Comparison of ENCODE assay signal across 12 cellular contexts in genomic region chr9:91896513-91897121, GRCh38. TPM values are rescaled to one million over a fixed set of nuclear protein-coding genes. Genes with fewer than 3 reads are reported as not detected.
A peak's percentile ranks its signal among the peaks of the same experiment; 100 is the strongest.
DNase-seq lines count a peak whose midpoint lies in the region; ATAC-seq, FAIRE-seq and TF ChIP-seq lines count a peak whose summit lies in the region.
"Had no signal": no experiment of that assay in that cellular context is flagged by ENCODE, and none has a peak within 500 bp of the region (broad histone marks: within the 10 kb centered on the region; RNA-seq: fewer than 3 reads in every experiment).

No MANE protein-coding gene starts in this region.

- H2BK120ac ChIP-seq in mesenchymal stem cell (ENCODE audit: low read depth, low read length) = peak overlapping the region; percentile 42

- H3K9ac ChIP-seq in endodermal cell (ENCODE audit: extremely low read depth, low read length, poor library complexity, severe bottlenecking) = no peak overlapping the region
- H3K9ac ChIP-seq in mesenchymal stem cell (ENCODE audit: low read length) = peak overlapping the region; percentile 54

- WGBS in endodermal cell (ENCODE audit: insufficient coverage in 1 of 2, insufficient read length in 1 of 2), 2 experiments = 74 to 97% methylated on average over 5 to 11 of the region's 11 CpGs
- WGBS in mesenchymal stem cell = 36% methylated on average over 11 of the region's 11 CpGs

- no peak overlapping the region for H2BK15ac ChIP-seq in mesenchymal stem cell (ENCODE audit: low read depth, poor library complexity, severe bottlenecking)

- H3K4me3 Mint-ChIP-seq in endodermal cell = no peak overlapping the region
- H3K4me3 Mint-ChIP-seq: activated CD4-positive, alpha-beta memory T cell treated with anti-CD3 and anti-CD28 coated beads, Interleukin-2, amount 10 ng/mL, durations not matched to agents 7 days and 5 days had no signal

- H4K8ac ChIP-seq in mesenchymal stem cell (ENCODE audit: low read length) = peak overlapping the region; percentile 93

- peak overlapping the region; percentile 26 for H2AK5ac ChIP-seq in mesenchymal stem cell (ENCODE audit: low read length, severe bottlenecking)

- no peak for TF ChIP-seq POLR2A in GM12891 (IDR thresholded peaks at IDR 0.05; ENCODE audit: low read depth, low read length)

- H3K27ac ChIP-seq in endodermal cell (ENCODE audit: low read depth, low read length) = no peak overlapping the region
- H3K27ac ChIP-seq in mesenchymal stem cell (ENCODE audit: low read length, poor library complexity, severe bottlenecking) = peak overlapping the region; percentile 79
- H3K27ac ChIP-seq: dorsolateral prefrontal cortex had no signal

- H3K23ac ChIP-seq in mesenchymal stem cell (ENCODE audit: low read length in 2 of 2) = no peak overlapping the region

- in situ Hi-C loops in ACHN (cut with HindIII; ENCODE audit: low pct_ligation_motif_present, low pct_unique_long_range_greater_than_20kb, low sequenced_read_pairs) = no loop called here

- H3K79me1 ChIP-seq in mesenchymal stem cell (replicated peaks; ENCODE audit: low read length, poor library complexity, severe bottlenecking) = peaks cover 17% of the 10 kb centered on the region

- H4K91ac ChIP-seq in mesenchymal stem cell (ENCODE audit: low read length) = peak overlapping the region; percentile 70

- H3K36me3 ChIP-seq in endodermal cell (ENCODE audit: control insufficient read depth, insufficient read depth, low read length) = peaks cover 52% of the 10 kb centered on the region
- no peaks in the 10 kb centered on the region for H3K36me3 ChIP-seq in mesenchymal stem cell (ENCODE audit: control insufficient read depth in 1 of 2, insufficient read depth in 2 of 2, low read depth in 1 of 2, low read length in 2 of 2)

- H3K4me3 ChIP-seq in endodermal cell (ENCODE audit: low read length) (peak overlapping the region; percentile 46), mesenchymal stem cell (ENCODE audit: insufficient read depth in 1 of 2, low read depth in 1 of 2, low read length in 2 of 2) (peak overlapping the region in 1 of 2 experiments; percentile 21)

- no peak for FAIRE-seq in GM12891 (lab: Jason Lieb, UNC)
- FAIRE-seq: D721Med had no signal

- H3K4me1 ChIP-seq in endodermal cell (ENCODE audit: control insufficient read depth, insufficient read depth, low read length) (peaks cover 47% of the 10 kb centered on the region), mesenchymal stem cell (ENCODE audit: control insufficient read depth, insufficient read depth, low read depth, low read length) (peaks cover 41% of the 10 kb centered on the region)

- H3K27ac Mint-ChIP-seq in endodermal cell = peak overlapping the region; percentile 63
- H3K27ac Mint-ChIP-seq: activated CD4-positive, alpha-beta memory T cell treated with anti-CD3 and anti-CD28 coated beads, Interleukin-2, amount 10 ng/mL, durations not matched to agents 7 days and 5 days had no signal

- H3K14ac ChIP-seq in mesenchymal stem cell (ENCODE audit: low read length in 2 of 2) = no peak overlapping the region

- no peak for ATAC-seq in HG02588 (IDR thresholded peaks at IDR 0.05; ENCODE audit: unreplicated experiment)

- H3K9me3 ChIP-seq in endodermal cell (ENCODE audit: control insufficient read depth, low read length) = no peaks in the 10 kb centered on the region
- H3K9me3 ChIP-seq in mesenchymal stem cell (ENCODE audit: control insufficient read depth, low read length) = no peaks in the 10 kb centered on the region

- H3K4me1 Mint-ChIP-seq in endodermal cell = peaks cover 77% of the 10 kb centered on the region
- H3K4me1 Mint-ChIP-seq: activated CD4-positive, alpha-beta memory T cell treated with anti-CD3 and anti-CD28 coated beads, Interleukin-2, amount 10 ng/mL, durations not matched to agents 7 days and 5 days had no signal

- no peak for TF ChIP-seq CTCF in endodermal cell (conservative IDR thresholded peaks at IDR 0.05)

- H2BK12ac ChIP-seq in mesenchymal stem cell (ENCODE audit: low read length in 2 of 2) = peak overlapping the region in 1 of 2 experiments; percentile 42

- H3K27me3 ChIP-seq in endodermal cell (ENCODE audit: control insufficient read depth, insufficient read depth, low read length, poor library complexity, severe bottlenecking) = no peaks in the 10 kb centered on the region
- H3K27me3 ChIP-seq in mesenchymal stem cell (ENCODE audit: control insufficient read depth in 1 of 2, insufficient read depth in 1 of 2, low read length in 2 of 2) = no peaks in the 10 kb centered on the region

- H3K18ac ChIP-seq in mesenchymal stem cell (ENCODE audit: low read depth in 1 of 2, low read length in 2 of 2) = peak overlapping the region; percentile 41 to 85

- H3K27me3 Mint-ChIP-seq in endodermal cell (ENCODE audit: insufficient read depth) = no peaks in the 10 kb centered on the region

- no peak overlapping the region for H2BK5ac ChIP-seq in mesenchymal stem cell (ENCODE audit: low read depth, low read length, poor library complexity, severe bottlenecking)

- H3K9me3 Mint-ChIP-seq in endodermal cell = no peaks in the 10 kb centered on the region
- H3K9me3 Mint-ChIP-seq: activated CD4-positive, alpha-beta memory T cell treated with anti-CD3 and anti-CD28 coated beads, Interleukin-2, amount 10 ng/mL, durations not matched to agents 7 days and 5 days had no signal

- H2AFZ ChIP-seq in mesenchymal stem cell (ENCODE audit: low read depth, low read length) = no peak overlapping the region

- peak; percentile 61 for DNase-seq in ACHN
- peak; percentile 51 for DNase-seq in NCI-H1092 treated with DMSO at 0.1 percent for 48 hours (lab: John Stamatoyannopoulos, UW)
- no peak for DNase-seq in endodermal cell
- peak; percentile 42 for DNase-seq in mesenchymal stem cell
- DNase-seq in foreskin melanocyte = no peak
- no peak for DNase-seq in stimulated activated CD8-positive, alpha-beta memory T cell treated with anti-CD3 and anti-CD28 coated beads, Interleukin-4, amount 100 ng/mL, for 48 hours
- no peak for DNase-seq in GM12891 (ENCODE audit: insufficient read length, low spot score)
- DNase-seq: activated CD4-positive, alpha-beta memory T cell treated with anti-CD3 and anti-CD28 coated beads, Interleukin-2, amount 10 ng/mL, durations not matched to agents 7 days and 5 days; dorsolateral prefrontal cortex; NCI-H524 had no signal

- H3K4ac ChIP-seq in mesenchymal stem cell (ENCODE audit: low read depth in 1 of 2, low read length in 2 of 2) = peak overlapping the region in 1 of 2 experiments; percentile 57

- H3K4me2 ChIP-seq in mesenchymal stem cell (ENCODE audit: low read length, poor library complexity, severe bottlenecking) = no peak overlapping the region

- peaks cover 25% of the 10 kb centered on the region for H3K36me3 Mint-ChIP-seq in endodermal cell (ENCODE audit: low read depth)

TF ChIP-seq in GM12891, 5 proteins besides CTCF, POLR2A, EP300 and RAD21:
- no peak for TF ChIP-seq SPI1 (IDR thresholded peaks at IDR 0.05; ENCODE audit: low read depth, low read length)
- no peak for TF ChIP-seq PAX5 (IDR thresholded peaks at IDR 0.05; ENCODE audit: insufficient read depth, low read length, severe bottlenecking)
- TF ChIP-seq POLR2AphosphoS5 (IDR thresholded peaks at IDR 0.05; ENCODE audit: low read depth, low read length) = no peak
- TF ChIP-seq TAF1 (IDR thresholded peaks at IDR 0.05; ENCODE audit: low read depth, low read length) = no peak
- TF ChIP-seq POU2F2 (IDR thresholded peaks at IDR 0.05; ENCODE audit: low read depth, low read length) = no peak

RNA-seq across cellular contexts. Expression of gene ROR2, which starts 53.4 kb away (rescaled TPM):
- total RNA-seq in endodermal cell = 100 to 1,000 TPM; 104 to 160 TPM
- 39.8 TPM for polyA plus RNA-seq in endodermal cell (2013, experiment 1 of 2)
- polyA plus RNA-seq in endodermal cell (2013, experiment 2 of 2) = 40.9 TPM
- polyA plus RNA-seq in mesenchymal stem cell (2013, experiment 1 of 2) = 7.6 TPM
- 7.8 TPM for polyA plus RNA-seq in mesenchymal stem cell (2013, experiment 2 of 2)
- polyA plus RNA-seq in GM12891 (2012; ENCODE audit: low read depth, missing spikeins) = 0.05 TPM

Comparison
In these comparisons a context has a peak if more than half of its experiments do, and no peak if none do; other contexts are left out.
1. DNase-seq: peak in ACHN (single experiment), NCI-H1092 treated with DMSO at 0.1 percent for 48 hours (single experiment) and mesenchymal stem cell (single experiment); none in endodermal cell (single experiment), foreskin melanocyte (single experiment), stimulated activated CD8-positive, alpha-beta memory T cell treated with anti-CD3 and anti-CD28 coated beads, Interleukin-4, amount 100 ng/mL, for 48 hours (single experiment) and GM12891 (single experiment).